In the genomic region with DNA sequence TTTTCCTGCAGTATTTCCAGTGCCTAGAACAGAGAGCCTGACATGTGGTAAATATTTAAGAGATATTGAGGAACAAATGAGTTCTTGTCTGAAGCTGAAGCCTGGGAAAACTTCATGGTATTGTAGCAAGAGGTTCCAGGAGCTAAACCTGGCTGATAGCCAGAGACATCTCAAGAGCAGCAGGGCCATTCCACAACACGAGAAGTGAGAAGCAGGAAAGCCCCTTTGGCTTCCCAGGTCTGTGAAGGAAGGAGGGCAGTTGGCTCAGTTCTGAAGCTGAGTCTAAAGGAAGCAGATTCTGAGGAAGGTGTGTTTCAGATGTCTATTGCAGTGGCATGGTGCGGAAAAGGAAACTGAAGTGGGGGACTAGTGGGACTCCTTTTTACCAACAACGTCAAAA, we compare ENCODE assay signal across 18 cellular contexts.
DNase-seq lines count a peak whose midpoint lies in the region; ATAC-seq and TF ChIP-seq lines count a peak whose summit lies in the region.
"Had no signal": no experiment of that assay in that cellular context is flagged by ENCODE, and none has a peak within 500 bp of the region (broad histone marks: within the 10 kb centered on the region; RNA-seq: fewer than 3 reads in every experiment).

No MANE protein-coding gene starts in this region.

- no peaks in the 10 kb centered on the region for H3K9me3 ChIP-seq in mammary epithelial cell (replicated peaks; ENCODE audit: insufficient read depth, low read length)
- H3K9me3 ChIP-seq: SK-N-SH had no signal

- H3K9ac ChIP-seq in mammary epithelial cell (ENCODE audit: insufficient read depth, low read length): no peak overlapping the region
- H3K9ac ChIP-seq: SK-N-SH had no signal

- DNase-seq in DMS 273 (lab: John Stamatoyannopoulos, UW; ENCODE audit: unreplicated experiment) (peak; percentile 49), DMS53 treated with DMSO at 0.1 percent for 48 hours (lab: John Stamatoyannopoulos, UW; ENCODE audit: unreplicated experiment) (peak; percentile 3), mammary epithelial cell (peak; percentile 12), kidney glomerular epithelial cell (lab: John Stamatoyannopoulos, UW) (peak; percentile 2), NCI-H2196 treated with DMSO at 0.1 percent for 48 hours (lab: John Stamatoyannopoulos, UW; ENCODE audit: unreplicated experiment) (no peak)
- DNase-seq in central memory CD4-positive, alpha-beta T cell: no peak
- DNase-seq: ACHN; Calu3; CD4-positive, alpha-beta T cell; GF-D8; HCEC 1CT; NCI-H1417; NCI-H187 treated with DMSO at 0.1 percent for 48 hours; NCI-H510A treated with DMSO at 0.1 percent for 48 hours; Right ventricle myocardium superior; SK-N-SH; T-cell had no signal

- no peak overlapping the region for H3K4me2 ChIP-seq in mammary epithelial cell (ENCODE audit: insufficient read depth, low read depth, low read length)
- H3K4me2 ChIP-seq: SK-N-SH had no signal

- H3K27me3 ChIP-seq in mammary epithelial cell (ENCODE audit: insufficient read depth, low read length): peaks cover 10% of the 10 kb centered on the region

- intact Hi-C loops in mammary epithelial cell (cut with micrococcal nuclease): no loop called here

- dilution Hi-C loops in mammary epithelial cell (cut with HindIII; ENCODE audit: low sequenced_read_pairs): no loop called here

- no peaks in the 10 kb centered on the region for H3K79me2 ChIP-seq in mammary epithelial cell (ENCODE audit: insufficient read depth, low read length)

- WGBS in mammary epithelial cell (ENCODE audit: low coverage, missing lambda C conversion rate): 27% methylated on average over 2 of the region's 3 CpGs

- H3K4me3 ChIP-seq in mammary epithelial cell (replicated peaks in 1 of 3; ENCODE audit: insufficient read depth in 1 of 3, low read depth in 2 of 3, low read length in 3 of 3): no peak overlapping the region

- H3K36me3 ChIP-seq in mammary epithelial cell (ENCODE audit: insufficient read depth, low read length): no peaks in the 10 kb centered on the region

- no peak for TF ChIP-seq CTCF in mammary epithelial cell (conservative IDR thresholded peaks at IDR 0.05 in 1 of 2, IDR thresholded peaks at IDR 0.05 in 1 of 2; ENCODE audit: extremely low read depth in 1 of 2, insufficient read depth in 1 of 2, low read depth in 1 of 2, low read length in 2 of 2)

- H4K20me1 ChIP-seq in mammary epithelial cell (ENCODE audit: insufficient read depth, low read length): no peaks in the 10 kb centered on the region

- no peak for ATAC-seq in HG03139 (IDR thresholded peaks at IDR 0.05; ENCODE audit: unreplicated experiment)
- ATAC-seq: T-cell had no signal

- CTCF ChIA-PET in mammary epithelial cell (lab: Charles Lee; ENCODE audit: low non-redundant PET): no interaction called here

- H2AFZ ChIP-seq in mammary epithelial cell (ENCODE audit: low read depth, low read length): no peak overlapping the region

- BruUV-seq in mammary epithelial cell (replicated peaks; lab: Mats Ljungman, UMichigan): no TSS peak

- no peak overlapping the region for H3K27ac ChIP-seq in mammary epithelial cell (ENCODE audit: insufficient read depth, low read depth, low read length)

- no peaks in the 10 kb centered on the region for H3K4me1 ChIP-seq in mammary epithelial cell (ENCODE audit: insufficient read depth, low read length)

- in situ Hi-C loops in mammary epithelial cell (cut with MboI; ENCODE audit: low sequenced_read_pairs in 2 of 2): no loop called here

Comparison
In these comparisons a context has a peak if more than half of its experiments do, and no peak if none do; other contexts are left out.
1. DNase-seq: peak in DMS 273 (single experiment), DMS53 treated with DMSO at 0.1 percent for 48 hours (single experiment), mammary epithelial cell (single experiment) and kidney glomerular epithelial cell (single experiment); none in NCI-H2196 treated with DMSO at 0.1 percent for 48 hours (single experiment) and central memory CD4-positive, alpha-beta T cell (single experiment).